In genomic region chr4:156972370-156972980, GRCh38 we compare ENCODE assay signal across 9 cellular contexts. TPM values are rescaled to one million over a fixed set of nuclear protein-coding genes. Genes with fewer than 3 reads are reported as not detected.
DNase-seq lines count a peak whose midpoint lies in the region; ATAC-seq and TF ChIP-seq lines count a peak whose summit lies in the region.
"Had no signal": no experiment of that assay in that cellular context is flagged by ENCODE, and none has a peak within 500 bp of the region (broad histone marks: within the 10 kb centered on the region; RNA-seq: fewer than 3 reads in every experiment).

No MANE protein-coding gene starts in this region.

- no peaks in the 10 kb centered on the region for H3K4me1 Mint-ChIP-seq in T-helper 17 cell
- peaks cover 2% of the 10 kb centered on the region for H3K4me1 Mint-ChIP-seq in glutamatergic neuron (ENCODE audit: low read depth, unreplicated experiment)

- H3K4me3 Mint-ChIP-seq in T-helper 17 cell (peak overlapping the region; percentile 7), glutamatergic neuron (ENCODE audit: unreplicated experiment) (peak overlapping the region; percentile 70)

- H3K36me3 Mint-ChIP-seq in T-helper 17 cell (ENCODE audit: low read depth), result no peaks in the 10 kb centered on the region
- H3K36me3 Mint-ChIP-seq in glutamatergic neuron (ENCODE audit: unreplicated experiment), result no peaks in the 10 kb centered on the region

- H3K27me3 Mint-ChIP-seq in T-helper 17 cell (peaks cover 27% of the 10 kb centered on the region), glutamatergic neuron (ENCODE audit: unreplicated experiment) (peaks cover 4% of the 10 kb centered on the region)

- TF ChIP-seq CTCF in glutamatergic neuron (IDR thresholded peaks at IDR 0.05; ENCODE audit: partially characterized antibody, unreplicated experiment), result no peak

- H3K9me3 Mint-ChIP-seq in glutamatergic neuron (ENCODE audit: unreplicated experiment), result peaks cover 2% of the 10 kb centered on the region

- DNase-seq in EH (ENCODE audit: low read depth) (peak; percentile 15), T-helper 17 cell (no peak), glutamatergic neuron (no peak), pons (ENCODE audit: low spot score) (peak; percentile 61), NCI-H345 treated with DMSO at 0.1 percent for 48 hours (lab: John Stamatoyannopoulos, UW; ENCODE audit: unreplicated experiment) (no peak)
- DNase-seq in stimulated activated CD4-positive, alpha-beta T cell treated with anti-CD3 and anti-CD28 coated beads, Interleukin-4, amount 100 ng/mL, for 4 hours, result no peak
- DNase-seq: GDM1 had no signal

- ATAC-seq in T-helper 17 cell (no peak), HG03457 (IDR thresholded peaks at IDR 0.05; ENCODE audit: unreplicated experiment) (no peak), HG03565 (IDR thresholded peaks at IDR 0.05; ENCODE audit: unreplicated experiment) (no peak)

- H3K27ac Mint-ChIP-seq in T-helper 17 cell (no peak overlapping the region), glutamatergic neuron (ENCODE audit: unreplicated experiment) (no peak overlapping the region)

- no peaks in the 10 kb centered on the region for H3K9me3 ChIP-seq in T-helper 17 cell (ENCODE audit: control insufficient read depth, low read length, poor library complexity, severe bottlenecking)

RNA-seq across cellular contexts. Expression of gene PDGFC, which starts 0.9 kb away (rescaled TPM):
- total RNA-seq in T-helper 17 cell, result 1 to 10 TPM in 1 of 2 donors, under 1 TPM in 1; 0.40 to 4.8 TPM
- 0.64 TPM for total RNA-seq in glutamatergic neuron (ENCODE audit: unreplicated experiment)

Comparison
In these comparisons a context has a peak if more than half of its experiments do, and no peak if none do; other contexts are left out.
1. DNase-seq: peak in EH (single experiment) and pons (single experiment); none in T-helper 17 cell (0 of 3), glutamatergic neuron (single experiment), stimulated activated CD4-positive, alpha-beta T cell treated with anti-CD3 and anti-CD28 coated beads, Interleukin-4, amount 100 ng/mL, for 4 hours (0 of 2) and NCI-H345 treated with DMSO at 0.1 percent for 48 hours (single experiment).